8 cellular contexts compared by ENCODE assay signal in the genomic region with DNA sequence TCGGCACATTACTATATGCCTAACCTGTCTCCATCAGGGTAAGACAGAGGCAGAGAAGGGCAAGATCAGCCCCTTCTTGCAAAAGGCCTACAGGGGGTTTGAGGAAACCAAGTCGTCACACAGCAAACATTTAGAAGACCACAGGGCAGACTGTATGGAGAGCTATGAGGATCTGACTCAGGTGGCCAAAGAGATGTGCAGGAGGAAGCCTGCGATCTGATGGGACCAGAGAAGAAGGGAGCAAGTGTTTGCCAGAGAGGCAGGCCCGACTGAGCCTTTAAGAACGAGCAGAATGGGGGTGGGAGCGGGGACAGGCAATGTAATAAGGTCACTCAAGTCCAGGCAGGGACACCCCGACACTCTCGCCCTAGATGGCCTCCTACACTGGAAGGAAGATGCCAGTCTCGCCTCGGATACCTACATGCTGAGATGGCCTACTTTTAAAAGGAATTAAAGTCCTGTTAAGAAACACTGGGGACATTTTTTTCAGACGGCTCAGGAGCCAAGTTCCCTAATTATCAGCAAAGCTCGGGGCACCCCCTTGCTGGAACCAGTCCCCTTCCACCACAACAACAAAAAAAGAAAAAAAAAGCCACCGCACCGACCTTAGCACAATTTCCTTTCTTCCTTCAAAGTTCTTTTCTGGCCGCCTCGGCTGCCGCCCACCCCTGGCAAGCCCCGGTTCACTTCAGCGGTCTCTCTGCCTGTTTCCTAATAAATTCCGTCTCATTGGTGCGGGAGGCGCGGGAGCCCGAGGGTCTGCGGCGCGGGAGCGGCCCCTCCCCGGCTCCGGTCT. TPM values are rescaled to one million over a fixed set of nuclear protein-coding genes. Genes with fewer than 3 reads are reported as not detected.
A peak's percentile ranks its signal among the peaks of the same experiment; 100 is the strongest.
DNase-seq lines count a peak whose midpoint lies in the region; ATAC-seq and TF ChIP-seq lines count a peak whose summit lies in the region.

No MANE protein-coding gene starts in this region.

- H3K27me3 ChIP-seq in adipocyte (replicated peaks; ENCODE audit: control insufficient read depth, insufficient read depth, low read length) = no peaks in the 10 kb centered on the region
- no peaks in the 10 kb centered on the region for H3K27me3 ChIP-seq in left lung
- no peaks in the 10 kb centered on the region for H3K27me3 ChIP-seq in tibial artery

- intact Hi-C loops in left lung (cut with DNase I) (no loop called here), tibial artery (cut with DNase I; ENCODE audit: low total_unique reads) (loop anchor here (2.0 kb wide), 1 partner anchor 43 kb away; a partner anchor contains a TSS)

- H3K9me3 Mint-ChIP-seq in HFFc6 = no peaks in the 10 kb centered on the region

- DNase-seq in Ammon's horn (ENCODE audit: low spot score) (peak; percentile 35), HFFc6 (no peak), adipocyte (ENCODE audit: low read depth) (peak; percentile 78), left lung (no peak), tibial artery (no peak), NCI-H146 treated with DMSO at 0.1 percent for 48 hours (lab: John Stamatoyannopoulos, UW; ENCODE audit: unreplicated experiment) (no peak), NCI-H82 (lab: John Stamatoyannopoulos, UW) (no peak), HCEC 1CT (no peak)

- H3K4me1 ChIP-seq in adipocyte (ENCODE audit: control insufficient read depth, insufficient read depth, low read length) (peaks cover 21% of the 10 kb centered on the region), left lung (peaks cover 13 to 28% of the 10 kb centered on the region in 2 donors), tibial artery (peaks cover 0 to 28% (median 27%) of the 10 kb centered on the region in 4 donors)

- H3K9ac ChIP-seq in adipocyte (ENCODE audit: low read length) = peak overlapping the region; percentile 87

- peaks cover 14% of the 10 kb centered on the region for H3K27me3 Mint-ChIP-seq in HFFc6 (ENCODE audit: insufficient read depth)

- H3K27ac Mint-ChIP-seq in HFFc6 = peak overlapping the region; percentile 79

- peak overlapping the region; percentile 88 for H3K4me3 Mint-ChIP-seq in HFFc6

- H3K36me3 Mint-ChIP-seq in HFFc6 (ENCODE audit: low read depth) = peaks cover 34% of the 10 kb centered on the region

- H3K36me3 ChIP-seq in adipocyte (ENCODE audit: control insufficient read depth, insufficient read depth, low read length, severe bottlenecking) (peaks cover 15% of the 10 kb centered on the region), left lung (peaks cover 0 to under 1% of the 10 kb centered on the region in 2 donors), tibial artery (peaks cover 0 to 14% (median 2%) of the 10 kb centered on the region in 3 donors)

- H3K4me1 Mint-ChIP-seq in HFFc6 (ENCODE audit: low read depth) = peaks cover 49% of the 10 kb centered on the region

- ATAC-seq in left lung = no peak

- TF ChIP-seq CTCF in HFFc6 (IDR thresholded peaks at IDR 0.05) (no peak), left lung (IDR thresholded peaks at IDR 0.05) (no peak), tibial artery (IDR thresholded peaks at IDR 0.05) (no peak)

- H3K4me3 ChIP-seq in adipocyte (ENCODE audit: low read length) (peak overlapping the region; percentile 87), left lung (peak overlapping the region; percentile 88 to 95), tibial artery (peak overlapping the region; percentile 89 to 94)

- H3K27ac ChIP-seq in left lung = peak overlapping the region; percentile 91 to 98
- peak overlapping the region; percentile 79 to 88 for H3K27ac ChIP-seq in tibial artery

- no peaks in the 10 kb centered on the region for H3K9me3 ChIP-seq in adipocyte (ENCODE audit: control insufficient read depth, low read length)
- no peaks in the 10 kb centered on the region for H3K9me3 ChIP-seq in left lung
- H3K9me3 ChIP-seq in tibial artery = no peaks in the 10 kb centered on the region

RNA-seq across cellular contexts. Expression of a gene that starts 1.5 kb away (rescaled TPM):
- 10 to 100 TPM; 10.2 to 17.0 (median 14.7) TPM for total RNA-seq in HFFc6 (2021; fragmentation: NEBNext Ultra II Directional; extraction: Animal tissue kit (Norgen Biotek cat#: 25700))
- 10 to 100 TPM; 17.1 to 19.7 TPM for total RNA-seq in left lung

RNA-seq across cellular contexts. Expression of a gene that starts 42.7 kb away (rescaled TPM):
- 10 to 100 TPM; 76.7 to 92.0 (median 83.6) TPM for total RNA-seq in HFFc6 (2021; fragmentation: NEBNext Ultra II Directional; extraction: Animal tissue kit (Norgen Biotek cat#: 25700))
- 10 to 100 TPM; 21.1 to 29.8 TPM for total RNA-seq in left lung

Comparison
In these comparisons a context has a peak if more than half of its experiments do, and no peak if none do; other contexts are left out.
1. DNase-seq: peak in Ammon's horn (single experiment) and adipocyte (single experiment); none in HFFc6 (single experiment), left lung (0 of 2), tibial artery (0 of 2), NCI-H146 treated with DMSO at 0.1 percent for 48 hours (single experiment), NCI-H82 (single experiment) and HCEC 1CT (single experiment).
2. Peak in every context shown above with its lines, with median percentiles within 50 percentile points of each other: H3K4me3 ChIP-seq.